ENCODE assay signal across 8 cellular contexts in the genomic region with DNA sequence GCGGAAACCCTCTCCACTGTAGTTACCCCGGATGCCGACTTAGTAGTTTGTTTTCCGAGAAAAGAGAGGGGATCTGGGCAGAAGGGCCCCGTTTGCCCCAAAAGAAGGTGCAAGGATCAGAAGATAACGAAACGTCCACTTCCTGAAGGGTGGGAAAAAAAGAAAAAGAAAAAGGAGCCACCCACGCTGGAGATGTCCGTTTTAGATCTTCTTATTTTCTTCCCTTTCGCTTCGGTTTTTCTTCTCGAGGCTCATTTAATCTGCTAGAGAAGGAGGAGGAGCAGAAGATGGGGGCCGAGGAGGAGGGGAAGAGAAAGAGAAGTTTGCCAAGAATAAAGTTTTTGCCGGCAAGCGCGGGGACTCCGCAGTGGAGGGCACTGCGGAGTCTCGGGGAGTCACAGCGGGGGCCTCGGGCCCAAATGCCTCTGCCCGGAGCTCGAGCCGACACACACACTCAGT. TPM values are rescaled to one million over a fixed set of nuclear protein-coding genes. Genes with fewer than 3 reads are reported as not detected.
DNase-seq lines count a peak whose midpoint lies in the region; ATAC-seq and TF ChIP-seq lines count a peak whose summit lies in the region.

No MANE protein-coding gene starts in this region.

- peak overlapping the region; percentile 69 for H3K4me2 ChIP-seq in MM.1S (ENCODE audit: low read depth, low read length)
- H3K4me2 ChIP-seq in neural cell (ENCODE audit: low read length) = peak overlapping the region; percentile 42

- H3F3A ChIP-seq in MM.1S (ENCODE audit: insufficient read depth, low read length) = peaks cover 32% of the 10 kb centered on the region
- no peaks in the 10 kb centered on the region for H3F3A ChIP-seq in neural cell (ENCODE audit: insufficient read depth, low read length, poor library complexity, severe bottlenecking)

- H3K79me2 ChIP-seq in MM.1S (ENCODE audit: low read length) = peaks cover 44% of the 10 kb centered on the region
- H3K79me2 ChIP-seq in neural cell (replicated peaks; ENCODE audit: insufficient read depth, low read length) = no peaks in the 10 kb centered on the region

- TF ChIP-seq RAD21 in neural cell (conservative IDR thresholded peaks at IDR 0.05) = no peak

- H3K9me3 ChIP-seq in MM.1S (replicated peaks; ENCODE audit: insufficient read depth, low read length) (no peaks in the 10 kb centered on the region), neural cell (ENCODE audit: low read length) (no peaks in the 10 kb centered on the region)

- H4K20me1 ChIP-seq in MM.1S (ENCODE audit: insufficient read depth, low read length) (no peaks in the 10 kb centered on the region), neural cell (ENCODE audit: insufficient read depth) (no peaks in the 10 kb centered on the region)

- H3K36me3 Mint-ChIP-seq in dendritic cell treated with granulocyte-macrophage colony-stimulating factor and Interleukin-4, amounts not matched to agents 40 ng/mL and 50 ng/mL, for 4 days (ENCODE audit: low read depth) = no peaks in the 10 kb centered on the region

- peak overlapping the region; percentile 61 for H3K4me3 ChIP-seq in GM12865 (ENCODE audit: low read depth, low read length)
- H3K4me3 ChIP-seq in MM.1S (ENCODE audit: low read length) = peak overlapping the region; percentile 89
- peak overlapping the region; percentile 73 for H3K4me3 ChIP-seq in neural cell (ENCODE audit: low read length)

- intact Hi-C loops in dendritic cell treated with granulocyte-macrophage colony-stimulating factor and Interleukin-4, amounts not matched to agents 40 ng/mL and 50 ng/mL, for 4 days (cut with micrococcal nuclease) = no loop called here

- H2AFZ ChIP-seq in MM.1S (ENCODE audit: low read length) (peak overlapping the region; percentile 84), neural cell (ENCODE audit: low read depth, low read length) (no peak overlapping the region)

- ATAC-seq in HG03097 (IDR thresholded peaks at IDR 0.05; ENCODE audit: low FRiP score, unreplicated experiment) = no peak

- H3K27ac Mint-ChIP-seq in dendritic cell treated with granulocyte-macrophage colony-stimulating factor and Interleukin-4, amounts not matched to agents 40 ng/mL and 50 ng/mL, for 4 days = no peak overlapping the region

- H3K4me1 Mint-ChIP-seq in dendritic cell treated with granulocyte-macrophage colony-stimulating factor and Interleukin-4, amounts not matched to agents 40 ng/mL and 50 ng/mL, for 4 days (ENCODE audit: low read depth) = peaks cover 48% of the 10 kb centered on the region

- no peak for TF ChIP-seq EP300 in neural cell (conservative IDR thresholded peaks at IDR 0.05; ENCODE audit: poor library complexity, severe bottlenecking)

- H3K4me3 Mint-ChIP-seq in dendritic cell treated with granulocyte-macrophage colony-stimulating factor and Interleukin-4, amounts not matched to agents 40 ng/mL and 50 ng/mL, for 4 days = peak overlapping the region; percentile 80

- H3K27ac ChIP-seq in MM.1S (ENCODE audit: low read length) = peak overlapping the region; percentile 66; the same call in 1 of the 2 replicates
- no peak overlapping the region for H3K27ac ChIP-seq in neural cell (ENCODE audit: low read length)

- no peak for DNase-seq in GM12865 (ENCODE audit: low read depth)
- peak; percentile 27 for DNase-seq in MM.1S
- DNase-seq in globus pallidus (ENCODE audit: low spot score) = no peak
- DNase-seq in C1 segment of cervical spinal cord (lab: John Stamatoyannopoulos, UW) = no peak
- no peak for DNase-seq in D341Med (ENCODE audit: low spot score)

- H3K27me3 ChIP-seq in MM.1S (replicated peaks; ENCODE audit: insufficient read depth, low read length) = peaks cover 30% of the 10 kb centered on the region
- H3K27me3 ChIP-seq in neural cell (ENCODE audit: insufficient read depth, low read depth, low read length) = peaks cover 91% of the 10 kb centered on the region

- peaks cover 21% of the 10 kb centered on the region for H3K4me1 ChIP-seq in MM.1S (ENCODE audit: low read length)

- peaks cover 82% of the 10 kb centered on the region for H3K27me3 Mint-ChIP-seq in dendritic cell treated with granulocyte-macrophage colony-stimulating factor and Interleukin-4, amounts not matched to agents 40 ng/mL and 50 ng/mL, for 4 days

- TF ChIP-seq CTCF in GM12865 (IDR thresholded peaks at IDR 0.05; ENCODE audit: insufficient read depth, low read depth, low read length, missing control alignments) (no peak), MM.1S (IDR thresholded peaks at IDR 0.05; ENCODE audit: low read length) (no peak), neural cell (IDR thresholded peaks at IDR 0.05; ENCODE audit: poor library complexity, severe bottlenecking) (no peak)

- H3K36me3 ChIP-seq in MM.1S (replicated peaks; ENCODE audit: insufficient read depth, low read length) = peaks cover 2% of the 10 kb centered on the region; the same call in 1 of the 2 replicates
- H3K36me3 ChIP-seq in neural cell (ENCODE audit: insufficient read depth, low read length) = no peaks in the 10 kb centered on the region

- H3K9ac ChIP-seq in MM.1S (ENCODE audit: low read length) = peak overlapping the region; percentile 78
- no peak overlapping the region for H3K9ac ChIP-seq in neural cell (ENCODE audit: low read length)

- no peaks in the 10 kb centered on the region for H3K9me3 Mint-ChIP-seq in dendritic cell treated with granulocyte-macrophage colony-stimulating factor and Interleukin-4, amounts not matched to agents 40 ng/mL and 50 ng/mL, for 4 days

- H3K9me2 ChIP-seq in MM.1S (replicated peaks; ENCODE audit: insufficient read depth, low read length) = no peaks in the 10 kb centered on the region
- no peaks in the 10 kb centered on the region for H3K9me2 ChIP-seq in neural cell (ENCODE audit: insufficient read depth, low read length)

TF ChIP-seq in neural cell, 6 proteins besides CTCF, POLR2A, EP300 and RAD21:
- peak; percentile 56 for TF ChIP-seq POLR2AphosphoS5 (IDR thresholded peaks at IDR 0.05)
- TF ChIP-seq TAF1 (IDR thresholded peaks at IDR 0.05; ENCODE audit: low read depth) = no peak
- peak; percentile 30 for TF ChIP-seq EZH2 (IDR thresholded peaks at IDR 0.05; ENCODE audit: borderline replicate concordance, insufficient read depth, low read length, poor library complexity, severe bottlenecking)

RNA-seq across cellular contexts. Expression of gene LEF1, which starts 0.5 kb away (rescaled TPM):
- polyA plus RNA-seq in neural cell = 0.60 and 0.78 TPM in 2 replicates
- polyA minus RNA-seq in neural cell = 1.3 and 1.7 TPM in 2 replicates
